12 cellular contexts compared by ENCODE assay signal in the genomic region with DNA sequence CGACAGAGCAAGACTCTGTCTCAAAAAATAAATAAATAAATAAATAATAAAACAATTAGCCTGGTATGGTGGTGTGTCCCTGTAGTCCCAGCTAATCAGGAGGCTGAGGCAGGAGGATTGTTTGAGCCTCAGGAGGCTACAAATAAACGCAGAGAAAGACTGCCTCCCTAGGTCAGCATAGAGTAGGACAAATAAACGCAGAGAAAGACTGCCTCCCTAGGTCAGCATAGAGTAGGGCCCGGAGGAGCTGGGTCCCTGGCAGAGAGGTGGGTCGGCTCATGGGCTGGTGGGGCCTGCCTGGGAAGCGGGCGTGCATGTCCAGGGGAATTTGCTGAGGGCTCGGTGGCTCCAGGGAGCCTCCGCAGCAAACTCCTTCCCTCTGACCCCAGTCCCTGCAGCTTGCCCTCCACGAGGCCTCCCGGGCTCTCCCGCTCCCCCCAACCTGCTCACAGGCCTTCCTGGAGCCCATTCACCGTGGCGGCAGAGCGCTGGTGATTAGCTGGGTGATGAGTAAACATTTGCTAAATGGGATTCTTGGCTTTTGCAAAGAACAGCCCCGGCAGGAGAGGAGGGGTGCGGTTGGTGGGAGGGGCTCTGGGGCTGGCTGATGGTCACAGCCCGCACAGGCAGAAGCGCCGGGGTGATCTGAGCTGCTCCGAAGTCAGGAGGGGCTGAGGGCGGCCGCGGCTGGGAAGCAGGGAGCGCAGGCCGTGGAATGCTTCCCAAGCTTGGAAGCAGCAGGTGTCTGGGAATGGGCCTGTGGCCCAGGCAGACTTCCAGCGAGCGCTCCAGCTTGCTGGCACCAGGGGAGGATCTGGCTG.
DNase-seq lines count a peak whose midpoint lies in the region; ATAC-seq and TF ChIP-seq lines count a peak whose summit lies in the region.
"Had no signal": no experiment of that assay in that cellular context is flagged by ENCODE, and none has a peak within 500 bp of the region (broad histone marks: within the 10 kb centered on the region; RNA-seq: fewer than 3 reads in every experiment).

No MANE protein-coding gene starts in this region.

- H3K4me3 ChIP-seq in lower lobe of right lung: no peak overlapping the region
- H3K4me3 ChIP-seq: SJSA1 had no signal

- H3K27ac ChIP-seq in cingulate gyrus (ENCODE audit: low read depth, low read length) (peak overlapping the region; percentile 39), lower lobe of right lung (no peak overlapping the region)
- H3K27ac ChIP-seq: C4-2B, SJSA1 had no signal

- no peak for TF ChIP-seq CTCF in lower lobe of right lung (IDR thresholded peaks at IDR 0.05)

- peaks cover 12% of the 10 kb centered on the region for H3K27me3 ChIP-seq in lower lobe of right lung (ENCODE audit: low read depth)

- DNase-seq in AG08396 (ENCODE audit: low spot score) (peak; percentile 47), NCI-H146 treated with DMSO at 0.1 percent for 48 hours (lab: John Stamatoyannopoulos, UW; ENCODE audit: unreplicated experiment) (peak; percentile 85), lower lobe of right lung (no peak)
- DNase-seq in stimulated activated CD8-positive, alpha-beta memory T cell treated with anti-CD3 and anti-CD28 coated beads, Interleukin-4, amount 100 ng/mL, for 48 hours: no peak
- no peak for DNase-seq in stimulated activated CD4-positive, alpha-beta T cell treated with anti-CD3 and anti-CD28 coated beads, Interleukin-2, amount 100 ng/mL, for 24 hours
- DNase-seq: activated naive CD4-positive, alpha-beta T cell treated with anti-CD3 and anti-CD28 coated beads for 36 hours; stimulated activated CD4-positive, alpha-beta T cell treated with anti-CD3 and anti-CD28 coated beads, Interleukin-2, amount 100 ng/mL, for 48 hours had no signal

- H3K36me3 ChIP-seq in lower lobe of right lung: no peaks in the 10 kb centered on the region
- H3K36me3 ChIP-seq: SJSA1 had no signal

- H3K9me3 ChIP-seq in lower lobe of right lung: no peaks in the 10 kb centered on the region
- H3K9me3 ChIP-seq: SJSA1 had no signal

- intact Hi-C loops in lower lobe of right lung (cut with DNase I): no loop called here

- H3K4me1 ChIP-seq in lower lobe of right lung: peaks cover 9% of the 10 kb centered on the region
- H3K4me1 ChIP-seq: SJSA1 had no signal

- ATAC-seq in lower lobe of right lung (peak; percentile 52 to 69), GM19324 (IDR thresholded peaks at IDR 0.05; ENCODE audit: low FRiP score, unreplicated experiment) (no peak), HG03139 (IDR thresholded peaks at IDR 0.05; ENCODE audit: unreplicated experiment) (no peak)

Comparison
In these comparisons a context has a peak if more than half of its experiments do, and no peak if none do; other contexts are left out.
1. DNase-seq: peak in AG08396 (single experiment) and NCI-H146 treated with DMSO at 0.1 percent for 48 hours (single experiment); none in lower lobe of right lung (single experiment), stimulated activated CD8-positive, alpha-beta memory T cell treated with anti-CD3 and anti-CD28 coated beads, Interleukin-4, amount 100 ng/mL, for 48 hours (single experiment) and stimulated activated CD4-positive, alpha-beta T cell treated with anti-CD3 and anti-CD28 coated beads, Interleukin-2, amount 100 ng/mL, for 24 hours (0 of 2).
2. ATAC-seq: peak in lower lobe of right lung (2 of 2); none in GM19324 (single experiment) and HG03139 (single experiment).